10 cellular contexts compared by ENCODE assay signal in genomic region chr16:81401035-81401950, GRCh38. TPM values are rescaled to one million over a fixed set of nuclear protein-coding genes. Genes with fewer than 3 reads are reported as not detected.
DNase-seq lines count a peak whose midpoint lies in the region; ATAC-seq and TF ChIP-seq lines count a peak whose summit lies in the region.
"Had no signal": no experiment of that assay in that cellular context is flagged by ENCODE, and none has a peak within 500 bp of the region (broad histone marks: within the 10 kb centered on the region; RNA-seq: fewer than 3 reads in every experiment).

No MANE protein-coding gene starts in this region.

- peak overlapping the region; percentile 95 for H3K27ac ChIP-seq in foreskin keratinocyte

- in situ Hi-C loops in SK-MEL-5 (cut with HindIII; ENCODE audit: low pct_unique_long_range_greater_than_20kb, low sequenced_read_pairs), result no loop called here

- peaks cover 29% of the 10 kb centered on the region for H3K4me1 ChIP-seq in foreskin keratinocyte

- peak; percentile 6 to 56 for DNase-seq in NCI-H524 (lab: John Stamatoyannopoulos, UW)
- no peak for DNase-seq in NCI-H524 treated with DMSO at 0.1 percent for 48 hours (lab: John Stamatoyannopoulos, UW)
- DNase-seq in SK-MEL-5 (ENCODE audit: low read depth, low spot score), result peak; percentile 85
- peak; percentile 81 to 92 for DNase-seq in foreskin keratinocyte
- DNase-seq in smooth muscle cell of the brain vasculature (ENCODE audit: low read depth, low spot score), result peak; percentile 10
- no peak for DNase-seq in kidney glomerular epithelial cell (lab: John Stamatoyannopoulos, UW)
- no peak for DNase-seq in NCI-H2107 treated with DMSO at 0.1 percent for 48 hours (lab: John Stamatoyannopoulos, UW; ENCODE audit: unreplicated experiment)
- DNase-seq: effector memory CD8-positive, alpha-beta T cell; T-helper 2 cell had no signal

- no peaks in the 10 kb centered on the region for H3K27me3 ChIP-seq in foreskin keratinocyte

- TF ChIP-seq CTCF in foreskin keratinocyte (conservative IDR thresholded peaks at IDR 0.05), result no peak

- ATAC-seq in foreskin keratinocyte (peak; percentile 85), HG02885 (IDR thresholded peaks at IDR 0.05; ENCODE audit: poor library complexity, unreplicated experiment) (no peak)
- ATAC-seq: effector memory CD8-positive, alpha-beta T cell had no signal

RNA-seq across cellular contexts. Expression of gene CMIP, which starts 43.3 kb away (rescaled TPM):
- total RNA-seq in SK-MEL-5 (2014; rRNA removed; shearing (Covaris generic)), result 2.0 and 3.6 TPM in 2 replicates
- 16.7 and 26.8 TPM in 2 replicates for polyA plus RNA-seq in SK-MEL-5 (2015; cell fraction: cytosol; rRNA removed)
- 12.4 and 13.2 TPM in 2 replicates for polyA plus RNA-seq in SK-MEL-5 (2015; cell fraction: nucleus; rRNA removed)
- 28.0 and 28.9 TPM in 2 replicates for total RNA-seq in foreskin keratinocyte
- 12.9 and 15.3 TPM in 2 replicates for polyA plus RNA-seq in foreskin keratinocyte

Comparison
In these comparisons a context has a peak if more than half of its experiments do, and no peak if none do; other contexts are left out.
1. DNase-seq: peak in NCI-H524 (2 of 2), SK-MEL-5 (single experiment), foreskin keratinocyte (2 of 2) and smooth muscle cell of the brain vasculature (single experiment); none in NCI-H524 treated with DMSO at 0.1 percent for 48 hours (single experiment), kidney glomerular epithelial cell (single experiment) and NCI-H2107 treated with DMSO at 0.1 percent for 48 hours (single experiment).